ENCODE assay signal across 17 cellular contexts in the genomic region with DNA sequence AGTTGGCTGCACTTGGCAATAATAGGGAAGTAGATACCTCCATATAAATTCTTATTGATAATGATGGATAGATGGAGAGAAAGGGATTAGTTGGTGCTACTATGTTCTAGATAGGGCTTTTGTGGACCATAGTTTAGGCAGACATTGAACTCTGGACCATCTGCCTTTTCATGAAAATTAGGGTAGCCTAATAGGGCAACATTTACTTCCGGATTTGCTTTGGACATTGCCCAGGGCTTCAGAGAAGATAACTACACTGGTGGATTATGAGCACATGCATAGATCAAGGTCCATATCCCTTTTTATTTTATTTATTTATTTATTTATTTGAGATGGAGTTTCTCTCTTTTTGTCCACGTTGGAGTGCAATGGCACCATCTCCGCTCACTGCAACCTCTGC.
DNase-seq lines count a peak whose midpoint lies in the region; ATAC-seq, FAIRE-seq and TF ChIP-seq lines count a peak whose summit lies in the region.
"Had no signal": no experiment of that assay in that cellular context is flagged by ENCODE, and none has a peak within 500 bp of the region (broad histone marks: within the 10 kb centered on the region; RNA-seq: fewer than 3 reads in every experiment).

No MANE protein-coding gene starts in this region.

- no peak overlapping the region for H3K9ac ChIP-seq in liver (ENCODE audit: low read depth in 1 of 2, low read length in 2 of 2)

- no peaks in the 10 kb centered on the region for H4K20me1 ChIP-seq in osteoblast (ENCODE audit: insufficient read depth, low read length)

- DNase-seq in left colon (no peak), small intestine (peak; percentile 78), COLO829 (ENCODE audit: low spot score) (no peak), DMS53 (lab: John Stamatoyannopoulos, UW) (no peak), osteoblast (ENCODE audit: insufficient read length, low spot score, missing footprints) (no peak)
- DNase-seq: C1 segment of cervical spinal cord; CD4-positive, alpha-beta memory T cell; DMS153; DMS79; EL; GDM1; HFFc6 had no signal

- TF ChIP-seq RAD21 in liver (IDR thresholded peaks at IDR 0.05), result peak in 1 of 2 donors; percentile 52

- H3K4me3 ChIP-seq in liver (ENCODE audit: low read depth in 1 of 3, low read length in 3 of 3) (no peak overlapping the region), small intestine (ENCODE audit: low read depth in 1 of 2, low read length in 2 of 2) (no peak overlapping the region), osteoblast (ENCODE audit: insufficient read depth, low read length) (no peak overlapping the region)
- H3K4me3 ChIP-seq: GM12878, GM23338, HAP-1 had no signal

- intact Hi-C loops in left colon (cut with DNase I, micrococcal nuclease), result no loop called here

- no peaks in the 10 kb centered on the region for H3K79me2 ChIP-seq in osteoblast (ENCODE audit: insufficient read depth, low read length)

- H3K27me3 ChIP-seq in liver (ENCODE audit: control insufficient read depth in 4 of 4, insufficient read depth in 4 of 4, low read length in 3 of 4), result no peaks in the 10 kb centered on the region
- peaks cover 0 to 2% of the 10 kb centered on the region in 2 donors for H3K27me3 ChIP-seq in small intestine (ENCODE audit: control insufficient read depth in 2 of 2, insufficient read depth in 2 of 2, low read length in 2 of 2)
- H3K27me3 ChIP-seq in osteoblast (ENCODE audit: insufficient read depth, low read length), result no peaks in the 10 kb centered on the region

- H3K4me1 ChIP-seq in liver (ENCODE audit: control insufficient read depth in 4 of 4, insufficient read depth in 4 of 4, low read length in 3 of 4) (peaks cover 0 to 14% (median 7%) of the 10 kb centered on the region in 4 donors), small intestine (ENCODE audit: control insufficient read depth in 2 of 2, insufficient read depth in 1 of 2, low read depth in 1 of 2, low read length in 1 of 2) (no peaks in the 10 kb centered on the region), osteoblast (ENCODE audit: insufficient read depth, low read length) (peaks cover 6% of the 10 kb centered on the region)
- H3K4me1 ChIP-seq: HAP-1 had no signal

- H3K27ac ChIP-seq in liver (ENCODE audit: low read depth in 1 of 2, low read length in 2 of 2), result peak overlapping the region; percentile 43 to 55
- H3K27ac ChIP-seq in small intestine (ENCODE audit: low read depth in 1 of 2, low read length in 1 of 2), result no peak overlapping the region
- no peak overlapping the region for H3K27ac ChIP-seq in osteoblast (ENCODE audit: low read depth, low read length)

- H2AFZ ChIP-seq in osteoblast (ENCODE audit: low read length), result no peak overlapping the region
- H2AFZ ChIP-seq: GM23338 had no signal

- ATAC-seq in left colon, result peak; percentile 55
- ATAC-seq: GM12878, GM23338 had no signal

- H3K36me3 ChIP-seq in liver (ENCODE audit: control insufficient read depth in 4 of 4, insufficient read depth in 3 of 4, low read depth in 1 of 4, low read length in 3 of 4), result peaks cover 0 to 4% (median 1%) of the 10 kb centered on the region in 4 donors
- no peaks in the 10 kb centered on the region for H3K36me3 ChIP-seq in small intestine (ENCODE audit: control insufficient read depth in 2 of 2, insufficient read depth in 2 of 2, low read length in 2 of 2)
- peaks cover 31% of the 10 kb centered on the region for H3K36me3 ChIP-seq in osteoblast (ENCODE audit: insufficient read depth, low read length)
- H3K36me3 ChIP-seq: HAP-1 had no signal

- no peak overlapping the region for H3K4me2 ChIP-seq in osteoblast (ENCODE audit: insufficient read depth, low read length)
- H3K4me2 ChIP-seq: GM23338 had no signal

- 51% methylated on average over 3 of the region's 3 CpGs for WGBS in liver
- 44 to 77% (median 62%) methylated on average over 3 of the region's 3 CpGs for whole genome bisulfite sequencing in small intestine, 3 donors

- no peak for FAIRE-seq in small intestine (lab: Jason Lieb, UNC)
- FAIRE-seq: GM12878 had no signal

- H3K9me3 ChIP-seq in liver (ENCODE audit: control insufficient read depth in 4 of 4, low read length in 3 of 4), result no peaks in the 10 kb centered on the region
- H3K9me3 ChIP-seq in small intestine (ENCODE audit: control insufficient read depth, low read depth), result no peaks in the 10 kb centered on the region
- H3K9me3 ChIP-seq in osteoblast (ENCODE audit: low read depth, low read length), result peaks cover 4% of the 10 kb centered on the region
- H3K9me3 ChIP-seq: Caco-2, HAP-1 had no signal

- TF ChIP-seq CTCF in liver (IDR thresholded peaks at IDR 0.05; ENCODE audit: low read depth, low read length, missing input control) (no peak), osteoblast (IDR thresholded peaks at IDR 0.05; ENCODE audit: extremely low read depth, low read depth, low read length) (no peak)

TF ChIP-seq in liver, 16 proteins besides CTCF, POLR2A, EP300 and RAD21:
- TF ChIP-seq, protein P1, sequence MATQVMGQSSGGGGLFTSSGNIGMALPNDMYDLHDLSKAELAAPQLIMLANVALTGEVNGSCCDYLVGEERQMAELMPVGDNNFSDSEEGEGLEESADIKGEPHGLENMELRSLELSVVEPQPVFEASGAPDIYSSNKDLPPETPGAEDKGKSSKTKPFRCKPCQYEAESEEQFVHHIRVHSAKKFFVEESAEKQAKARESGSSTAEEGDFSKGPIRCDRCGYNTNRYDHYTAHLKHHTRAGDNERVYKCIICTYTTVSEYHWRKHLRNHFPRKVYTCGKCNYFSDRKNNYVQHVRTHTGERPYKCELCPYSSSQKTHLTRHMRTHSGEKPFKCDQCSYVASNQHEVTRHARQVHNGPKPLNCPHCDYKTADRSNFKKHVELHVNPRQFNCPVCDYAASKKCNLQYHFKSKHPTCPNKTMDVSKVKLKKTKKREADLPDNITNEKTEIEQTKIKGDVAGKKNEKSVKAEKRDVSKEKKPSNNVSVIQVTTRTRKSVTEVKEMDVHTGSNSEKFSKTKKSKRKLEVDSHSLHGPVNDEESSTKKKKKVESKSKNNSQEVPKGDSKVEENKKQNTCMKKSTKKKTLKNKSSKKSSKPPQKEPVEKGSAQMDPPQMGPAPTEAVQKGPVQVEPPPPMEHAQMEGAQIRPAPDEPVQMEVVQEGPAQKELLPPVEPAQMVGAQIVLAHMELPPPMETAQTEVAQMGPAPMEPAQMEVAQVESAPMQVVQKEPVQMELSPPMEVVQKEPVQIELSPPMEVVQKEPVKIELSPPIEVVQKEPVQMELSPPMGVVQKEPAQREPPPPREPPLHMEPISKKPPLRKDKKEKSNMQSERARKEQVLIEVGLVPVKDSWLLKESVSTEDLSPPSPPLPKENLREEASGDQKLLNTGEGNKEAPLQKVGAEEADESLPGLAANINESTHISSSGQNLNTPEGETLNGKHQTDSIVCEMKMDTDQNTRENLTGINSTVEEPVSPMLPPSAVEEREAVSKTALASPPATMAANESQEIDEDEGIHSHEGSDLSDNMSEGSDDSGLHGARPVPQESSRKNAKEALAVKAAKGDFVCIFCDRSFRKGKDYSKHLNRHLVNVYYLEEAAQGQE (IDR thresholded peaks at IDR 0.05), result no peak
- TF ChIP-seq HNF4G (IDR thresholded peaks at IDR 0.05) (peak; percentile 94), YY1 (IDR thresholded peaks at IDR 0.05) (peak; percentile 72), RXRA (IDR thresholded peaks at IDR 0.05) (peak; percentile 62 to 81), NR2F2 (IDR thresholded peaks at IDR 0.05) (no peak), EGR1 (IDR thresholded peaks at IDR 0.05; ENCODE audit: low read depth in 2 of 2) (peak in 1 of 2 donors; percentile 56), FOXA1 (IDR thresholded peaks at IDR 0.05) (no peak), TAF1 (conservative IDR thresholded peaks at IDR 0.05) (no peak), JUND (IDR thresholded peaks at IDR 0.05) (peak; percentile 33 to 59), FOXA2 (IDR thresholded peaks at IDR 0.05) (peak; percentile 45), SP1 (IDR thresholded peaks at IDR 0.05) (peak; percentile 80), HNF4A (conservative IDR thresholded peaks at IDR 0.05) (peak; percentile 97 to 98), GABPA (IDR thresholded peaks at IDR 0.05 in 1 of 2, conservative IDR thresholded peaks at IDR 0.05 in 1 of 2) (peak in 1 of 2 donors; percentile 65)
- TF ChIP-seq, protein P2, sequence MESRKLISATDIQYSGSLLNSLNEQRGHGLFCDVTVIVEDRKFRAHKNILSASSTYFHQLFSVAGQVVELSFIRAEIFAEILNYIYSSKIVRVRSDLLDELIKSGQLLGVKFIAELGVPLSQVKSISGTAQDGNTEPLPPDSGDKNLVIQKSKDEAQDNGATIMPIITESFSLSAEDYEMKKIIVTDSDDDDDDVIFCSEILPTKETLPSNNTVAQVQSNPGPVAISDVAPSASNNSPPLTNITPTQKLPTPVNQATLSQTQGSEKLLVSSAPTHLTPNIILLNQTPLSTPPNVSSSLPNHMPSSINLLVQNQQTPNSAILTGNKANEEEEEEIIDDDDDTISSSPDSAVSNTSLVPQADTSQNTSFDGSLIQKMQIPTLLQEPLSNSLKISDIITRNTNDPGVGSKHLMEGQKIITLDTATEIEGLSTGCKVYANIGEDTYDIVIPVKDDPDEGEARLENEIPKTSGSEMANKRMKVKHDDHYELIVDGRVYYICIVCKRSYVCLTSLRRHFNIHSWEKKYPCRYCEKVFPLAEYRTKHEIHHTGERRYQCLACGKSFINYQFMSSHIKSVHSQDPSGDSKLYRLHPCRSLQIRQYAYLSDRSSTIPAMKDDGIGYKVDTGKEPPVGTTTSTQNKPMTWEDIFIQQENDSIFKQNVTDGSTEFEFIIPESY (IDR thresholded peaks at IDR 0.05), result peak; percentile 51
- TF ChIP-seq, protein P3, sequence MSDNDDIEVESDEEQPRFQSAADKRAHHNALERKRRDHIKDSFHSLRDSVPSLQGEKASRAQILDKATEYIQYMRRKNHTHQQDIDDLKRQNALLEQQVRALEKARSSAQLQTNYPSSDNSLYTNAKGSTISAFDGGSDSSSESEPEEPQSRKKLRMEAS (IDR thresholded peaks at IDR 0.05), result peak; percentile 77
- TF ChIP-seq, protein P4, sequence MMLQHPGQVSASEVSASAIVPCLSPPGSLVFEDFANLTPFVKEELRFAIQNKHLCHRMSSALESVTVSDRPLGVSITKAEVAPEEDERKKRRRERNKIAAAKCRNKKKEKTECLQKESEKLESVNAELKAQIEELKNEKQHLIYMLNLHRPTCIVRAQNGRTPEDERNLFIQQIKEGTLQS (IDR thresholded peaks at IDR 0.05), result no peak

Comparison
In these comparisons a context has a peak if more than half of its experiments do, and no peak if none do; other contexts are left out.
1. H3K27ac ChIP-seq: peak in liver (2 of 2); none in small intestine (0 of 2) and osteoblast (single experiment).